ENCODE assay signal across 9 cellular contexts in genomic region chr19:55172318-55172717, GRCh38. TPM values are rescaled to one million over a fixed set of nuclear protein-coding genes. Genes with fewer than 3 reads are reported as not detected.
DNase-seq lines count a peak whose midpoint lies in the region; ATAC-seq, FAIRE-seq and TF ChIP-seq lines count a peak whose summit lies in the region.
"Not testable (repeated sequence)": the region's sequence is repeated elsewhere in the genome, so short reads cannot be mapped to it uniquely, and the experiment has no call there.
"Had no signal": no experiment of that assay in that cellular context is flagged by ENCODE, and none has a peak within 500 bp of the region (broad histone marks: within the 10 kb centered on the region; RNA-seq: fewer than 3 reads in every experiment).

No MANE protein-coding gene starts in this region.

- CTCF ChIA-PET in K562 (lab: Yijun Ruan, JAX; ENCODE audit: low intra/inter-chr PET ratio), result not testable (repeated sequence)

- not testable (repeated sequence) for H3K9me3 ChIP-seq in K562 (replicated peaks; ENCODE audit: control insufficient read depth, insufficient read depth, low read depth, low read length)

- not testable (repeated sequence) for H3K36me3 ChIP-seq in H7 (replicated peaks; ENCODE audit: control insufficient read depth, insufficient read depth, low read length); K562 (ENCODE audit: control insufficient read depth, insufficient read depth, low read length)

- not testable (repeated sequence) for BruUV-seq in K562 (replicated peaks; lab: Mats Ljungman, UMichigan)

- not testable (repeated sequence) for ATAC-seq in K562

- not testable (repeated sequence) for TF ChIP-seq RAD21 in K562 (CRISPR knock-in tag; conservative IDR thresholded peaks at IDR 0.05 in 1 of 2, IDR thresholded peaks at IDR 0.05 in 1 of 2)

- WGBS in K562 (ENCODE audit: insufficient coverage, low coverage, missing lambda C conversion rate), result 82% methylated on average over 5 of the region's 9 CpGs

- peak overlapping the region; percentile 65 for H3K4me3 Mint-ChIP-seq in T-helper 1 cell treated with Interleukin-12 subunit alpha and Interleukin-12 subunit beta and Interleukin-4 antibody, amounts not matched to agents 30 μg/mL and 1 μg/mL, for 36 hours
- H3K4me3 Mint-ChIP-seq in nephron progenitor cell, result peak overlapping the region; percentile 74

- H3K9ac ChIP-seq in K562 (ENCODE audit: insufficient read depth in 1 of 2, low read depth in 2 of 2, low read length in 2 of 2), result not testable (repeated sequence)

- H3K36me3 Mint-ChIP-seq in T-helper 1 cell treated with Interleukin-12 subunit alpha and Interleukin-12 subunit beta and Interleukin-4 antibody, amounts not matched to agents 30 μg/mL and 1 μg/mL, for 36 hours (ENCODE audit: low read depth); nephron progenitor cell (ENCODE audit: low read depth): not testable (repeated sequence)

- not testable (repeated sequence) for H3K9me1 ChIP-seq in K562 (ENCODE audit: control insufficient read depth, insufficient read depth, low read length)

- TF ChIP-seq EP300 in K562 (IDR thresholded peaks at IDR 0.05; ENCODE audit: low read length), result not testable (repeated sequence)

- POLR2A ChIA-PET in K562 (lab: Yijun Ruan, JAX), result not testable (repeated sequence)

- not testable (repeated sequence) for TF ChIP-seq CTCF in K562 (IDR thresholded peaks at IDR 0.05 in 2 of 3, conservative IDR thresholded peaks at IDR 0.05 in 1 of 3; ENCODE audit: insufficient read depth in 2 of 3, low read depth in 1 of 3, low read length in 3 of 3); foreskin fibroblast (IDR thresholded peaks at IDR 0.05; ENCODE audit: low read depth, low read length); nephron progenitor cell (IDR thresholded peaks at IDR 0.05)

- not testable (repeated sequence) for FAIRE-seq in K562 (lab: Jason Lieb, UNC)

- DNase-seq in H7, result peak; percentile 28
- not testable (repeated sequence) for DNase-seq in K562 (ENCODE audit: extremely low read depth in 1 of 4, low spot score in 3 of 4); foreskin fibroblast; nephron progenitor cell

- H3K27ac ChIP-seq in K562 (ENCODE audit: extremely low read depth, low read depth, low read length), result not testable (repeated sequence)

- peaks cover 14% of the 10 kb centered on the region for H3K4me1 Mint-ChIP-seq in T-helper 1 cell treated with Interleukin-12 subunit alpha and Interleukin-12 subunit beta and Interleukin-4 antibody, amounts not matched to agents 30 μg/mL and 1 μg/mL, for 36 hours (ENCODE audit: low read depth)
- peaks cover 11% of the 10 kb centered on the region for H3K4me1 Mint-ChIP-seq in nephron progenitor cell

- not testable (repeated sequence) for H3K4me2 ChIP-seq in K562 (ENCODE audit: insufficient read depth, low read length)

- TF ChIP-seq POLR2A in K562 (conservative IDR thresholded peaks at IDR 0.05), result not testable (repeated sequence)

- not testable (repeated sequence) for H3K9me3 Mint-ChIP-seq in T-helper 1 cell treated with Interleukin-12 subunit alpha and Interleukin-12 subunit beta and Interleukin-4 antibody, amounts not matched to agents 30 μg/mL and 1 μg/mL, for 36 hours
- peaks cover 15% of the 10 kb centered on the region for H3K9me3 Mint-ChIP-seq in nephron progenitor cell

- intact Hi-C loops in K562 (cut with micrococcal nuclease), result not testable (repeated sequence)

- peaks cover 67% of the 10 kb centered on the region for H3K27me3 ChIP-seq in H7 (ENCODE audit: control insufficient read depth, insufficient read depth, low read length)
- H3K27me3 ChIP-seq in K562 (ENCODE audit: control insufficient read depth in 2 of 2, insufficient read depth in 2 of 2, low read length in 2 of 2), result not testable (repeated sequence)

- H3K4me3 ChIP-seq in H7 (ENCODE audit: insufficient read depth, low read depth, low read length); K562: not testable (repeated sequence)
- H3K4me3 ChIP-seq in foreskin fibroblast (ENCODE audit: low read depth in 1 of 2, low read length in 2 of 2), result peak overlapping the region; percentile 56 to 64

- H3K79me2 ChIP-seq in K562 (ENCODE audit: control insufficient read depth, insufficient read depth, low read length), result not testable (repeated sequence)

- in situ Hi-C loops in K562 (cut with MboI), result loop anchor here (25.0 kb wide), 1 partner anchor 965 kb away; the partner anchor contains the start of gene ZNF444

- H2AFZ ChIP-seq in K562 (ENCODE audit: low read depth, low read length), result not testable (repeated sequence)

- not testable (repeated sequence) for H4K20me1 ChIP-seq in K562 (replicated peaks; ENCODE audit: control insufficient read depth, insufficient read depth, low read length)

- peaks cover 24 to 41% of the 10 kb centered on the region in 2 experiments; a peak in 4 of 5 replicates for H3K4me1 ChIP-seq in K562 (replicated peaks in 1 of 2; ENCODE audit: control insufficient read depth in 2 of 2, insufficient read depth in 2 of 2, low read length in 2 of 2)

- H3K27me3 Mint-ChIP-seq in T-helper 1 cell treated with Interleukin-12 subunit alpha and Interleukin-12 subunit beta and Interleukin-4 antibody, amounts not matched to agents 30 μg/mL and 1 μg/mL, for 36 hours (ENCODE audit: low read depth), result peaks cover 76% of the 10 kb centered on the region
- peaks cover 95% of the 10 kb centered on the region for H3K27me3 Mint-ChIP-seq in nephron progenitor cell (ENCODE audit: low read depth, poor library complexity)

- H3K27ac Mint-ChIP-seq in T-helper 1 cell treated with Interleukin-12 subunit alpha and Interleukin-12 subunit beta and Interleukin-4 antibody, amounts not matched to agents 30 μg/mL and 1 μg/mL, for 36 hours; nephron progenitor cell: not testable (repeated sequence)

RNA-seq across cellular contexts. Expression of gene DNAAF3, which starts 5.9 kb away (rescaled TPM):
- 0.15 and 2.2 TPM in 2 replicates for total RNA-seq in H7 (2014; rRNA removed; shearing (Covaris generic))
- 9.1 and 32.2 TPM in 2 replicates for total RNA-seq in K562 (2011; cell fraction: chromatin; rRNA removed; ENCODE audit: low replicate concordance)
- total RNA-seq in K562 (2011; cell fraction: nucleolus; rRNA removed), result 17.6 and 19.3 TPM in 2 replicates
- total RNA-seq in K562 (2011; cell fraction: nucleoplasm; rRNA removed), result 17.8 and 22.7 TPM in 2 replicates
- total RNA-seq in K562 (2014; rRNA removed), result 49.8 and 66.8 TPM in 2 replicates
- 19.7 and 21.6 TPM in 2 replicates for total RNA-seq in K562 (2014; rRNA removed; fragmentation: Illumina TruSeq; extraction: Trizol)
- 27.6 and 28.5 TPM in 2 replicates for total RNA-seq in K562 (2015; rRNA removed; fragmentation: Illumina TruSeq; extraction: Trizol)
- 43.0 and 44.3 TPM in 2 replicates for total RNA-seq in K562 (2021)
- polyA plus RNA-seq in K562 (2011; rRNA removed), result 29.3 and 46.8 TPM in 2 replicates
- 84.8 and 128 TPM in 2 replicates for polyA plus RNA-seq in K562 (2011; cell fraction: cytosol; rRNA removed)
- polyA plus RNA-seq in K562 (2011; cell fraction: nucleus; rRNA removed), result 48.2 and 66.5 TPM in 2 replicates
- 41.3 and 45.3 TPM in 2 replicates for polyA plus RNA-seq in K562 (2012)
- polyA plus RNA-seq in K562 (2014; fragmentation: Illumina TruSeq; extraction: Trizol), result 61.5 and 67.6 TPM in 2 replicates
- polyA plus RNA-seq in K562 (2014; fragmentation: Nextera tagmentation; extraction: Ambion mirVana), result 10 to 100 TPM; 29.7 to 54.4 TPM
- 50.2 and 65.0 TPM in 2 replicates for polyA plus RNA-seq in K562 (2014; rRNA removed)
- 7.2 and 9.1 TPM in 2 replicates for polyA minus RNA-seq in K562 (2011; rRNA and poly(A)+ RNA removed)
- 18.7 and 19.0 TPM in 2 replicates for polyA minus RNA-seq in K562 (2011; cell fraction: cytosol; rRNA and poly(A)+ RNA removed)
- 7.1 and 10.8 TPM in 2 replicates for polyA minus RNA-seq in K562 (2011; cell fraction: nucleus; rRNA and poly(A)+ RNA removed)
- total RNA-seq: GM12878, psoas muscle had no signal
- polyA plus RNA-seq: GM12878 had no signal

RNA-seq across cellular contexts. Expression of gene SYT5, which starts 7.8 kb away (rescaled TPM):
- total RNA-seq in H7 (2014; rRNA removed; shearing (Covaris generic)), result 0.26 and 0.31 TPM in 2 replicates
- 8.2 and 12.8 TPM in 2 replicates for total RNA-seq in K562 (2011; cell fraction: chromatin; rRNA removed; ENCODE audit: low replicate concordance)
- 5.1 and 5.5 TPM in 2 replicates for total RNA-seq in K562 (2011; cell fraction: nucleolus; rRNA removed)
- total RNA-seq in K562 (2011; cell fraction: nucleoplasm; rRNA removed), result 8.5 and 9.7 TPM in 2 replicates
- total RNA-seq in K562 (2014; rRNA removed) (9.9 and 15.7 TPM in 2 replicates), K562 (2014; rRNA removed; fragmentation: Illumina TruSeq; extraction: Trizol) (8.8 and 9.8 TPM in 2 replicates), K562 (2015; rRNA removed; fragmentation: Illumina TruSeq; extraction: Trizol) (6.6 and 7.2 TPM in 2 replicates), K562 (2021) (19.9 and 20.9 TPM in 2 replicates)
- polyA plus RNA-seq in K562 (2011; rRNA removed) (3.9 and 5.0 TPM in 2 replicates), K562 (2014; fragmentation: Illumina TruSeq; extraction: Trizol) (18.0 and 19.4 TPM in 2 replicates), K562 (2014; fragmentation: Nextera tagmentation; extraction: Ambion mirVana) (1 to 10 TPM; 1.3 to 2.1 TPM), K562 (2014; rRNA removed) (14.2 and 15.2 TPM in 2 replicates)
- 4.3 and 6.8 TPM in 2 replicates for polyA plus RNA-seq in K562 (2011; cell fraction: cytosol; rRNA removed)
- polyA plus RNA-seq in K562 (2011; cell fraction: nucleus; rRNA removed), result 5.3 and 5.7 TPM in 2 replicates
- 15.2 and 38.7 TPM in 2 replicates for polyA plus RNA-seq in K562 (2012)
- polyA minus RNA-seq in K562 (2011; rRNA and poly(A)+ RNA removed), result 2.4 and 5.1 TPM in 2 replicates
- 8.4 and 13.2 TPM in 2 replicates for polyA minus RNA-seq in K562 (2011; cell fraction: cytosol; rRNA and poly(A)+ RNA removed)
- polyA minus RNA-seq in K562 (2011; cell fraction: nucleus; rRNA and poly(A)+ RNA removed), result 3.1 and 3.4 TPM in 2 replicates
- total RNA-seq: dermis blood vessel endothelial cell, esophagus mucosa, GM12878, psoas muscle had no signal

RNA-seq across cellular contexts. Expression of gene TNNI3, which starts 14.8 kb away (rescaled TPM):
- total RNA-seq in H7 (2014; rRNA removed; shearing (Covaris generic)), result 6.5 and 11.6 TPM in 2 replicates
- total RNA-seq in K562 (2011; cell fraction: chromatin; rRNA removed; ENCODE audit: low replicate concordance), result 25.9 and 44.0 TPM in 2 replicates
- total RNA-seq in K562 (2011; cell fraction: nucleolus; rRNA removed), result 23.2 and 24.3 TPM in 2 replicates
- total RNA-seq in K562 (2011; cell fraction: nucleoplasm; rRNA removed), result 27.0 and 36.9 TPM in 2 replicates
- total RNA-seq in K562 (2014; rRNA removed) (107 and 125 TPM in 2 replicates), K562 (2014; rRNA removed; fragmentation: Illumina TruSeq; extraction: Trizol) (22.0 and 26.5 TPM in 2 replicates), K562 (2015; rRNA removed; fragmentation: Illumina TruSeq; extraction: Trizol) (74.2 and 76.5 TPM in 2 replicates), K562 (2021) (53.7 and 63.3 TPM in 2 replicates)
- polyA plus RNA-seq in K562 (2011; rRNA removed) (28.1 and 33.8 TPM in 2 replicates), K562 (2014; fragmentation: Illumina TruSeq; extraction: Trizol) (42.0 and 55.7 TPM in 2 replicates), K562 (2014; fragmentation: Nextera tagmentation; extraction: Ambion mirVana) (10 to 100 TPM in 1 of 2 experiments, 1 to 10 TPM in 1; 4.7 to 17.2 TPM), K562 (2014; rRNA removed) (143 and 158 TPM in 2 replicates)
- polyA plus RNA-seq in K562 (2011; cell fraction: cytosol; rRNA removed), result 41.8 and 52.3 TPM in 2 replicates
- 61.1 and 64.7 TPM in 2 replicates for polyA plus RNA-seq in K562 (2011; cell fraction: nucleus; rRNA removed)
- 58.4 and 68.8 TPM in 2 replicates for polyA plus RNA-seq in K562 (2012)
- 6.4 and 7.0 TPM in 2 replicates for polyA minus RNA-seq in K562 (2011; rRNA and poly(A)+ RNA removed)
- 7.1 and 13.3 TPM in 2 replicates for polyA minus RNA-seq in K562 (2011; cell fraction: cytosol; rRNA and poly(A)+ RNA removed)
- polyA minus RNA-seq in K562 (2011; cell fraction: nucleus; rRNA and poly(A)+ RNA removed), result 10.6 and 16.3 TPM in 2 replicates
- total RNA-seq: dermis blood vessel endothelial cell, esophagus mucosa, GM12878 had no signal
- polyA plus RNA-seq: GM12878 had no signal

RNA-seq across cellular contexts. Expression of gene TNNT1, which starts 23.3 kb away (rescaled TPM):
- total RNA-seq in H7 (2014; rRNA removed; shearing (Covaris generic)), result 33.8 and 44.8 TPM in 2 replicates
- total RNA-seq in K562 (2011; cell fraction: chromatin; rRNA removed; ENCODE audit: low replicate concordance), result 33.1 and 49.0 TPM in 2 replicates
- total RNA-seq in K562 (2011; cell fraction: nucleolus; rRNA removed), result 39.5 and 44.5 TPM in 2 replicates
- total RNA-seq in K562 (2011; cell fraction: nucleoplasm; rRNA removed), result 49.1 and 49.5 TPM in 2 replicates
- total RNA-seq in K562 (2014; rRNA removed) (366 and 390 TPM in 2 replicates), K562 (2014; rRNA removed; fragmentation: Illumina TruSeq; extraction: Trizol) (114 and 159 TPM in 2 replicates), K562 (2015; rRNA removed; fragmentation: Illumina TruSeq; extraction: Trizol) (244 and 252 TPM in 2 replicates), K562 (2021) (207 and 227 TPM in 2 replicates)
- polyA plus RNA-seq in K562 (2011; rRNA removed) (177 and 189 TPM in 2 replicates), K562 (2014; fragmentation: Illumina TruSeq; extraction: Trizol) (224 and 227 TPM in 2 replicates), K562 (2014; fragmentation: Nextera tagmentation; extraction: Ambion mirVana) (10 to 100 TPM; 31.8 to 43.6 TPM), K562 (2014; rRNA removed) (324 and 325 TPM in 2 replicates)
- 173 and 189 TPM in 2 replicates for polyA plus RNA-seq in K562 (2011; cell fraction: cytosol; rRNA removed)
- 99.4 and 117 TPM in 2 replicates for polyA plus RNA-seq in K562 (2011; cell fraction: nucleus; rRNA removed)
- 276 and 308 TPM in 2 replicates for polyA plus RNA-seq in K562 (2012)
- 86.4 and 93.6 TPM in 2 replicates for polyA minus RNA-seq in K562 (2011; rRNA and poly(A)+ RNA removed)
- 45.8 and 53.1 TPM in 2 replicates for polyA minus RNA-seq in K562 (2011; cell fraction: cytosol; rRNA and poly(A)+ RNA removed)
- 24.5 and 35.7 TPM in 2 replicates for polyA minus RNA-seq in K562 (2011; cell fraction: nucleus; rRNA and poly(A)+ RNA removed)

RNA-seq across cellular contexts. Expression of gene PTPRH, which starts 37.0 kb away (rescaled TPM):
- total RNA-seq in H7 (2014; rRNA removed; shearing (Covaris generic)), result 0.41 and 2.3 TPM in 2 replicates
- total RNA-seq in K562 (2011; cell fraction: chromatin; rRNA removed; ENCODE audit: low replicate concordance), result 57.9 and 171 TPM in 2 replicates
- 67.1 and 78.4 TPM in 2 replicates for total RNA-seq in K562 (2011; cell fraction: nucleolus; rRNA removed)
- total RNA-seq in K562 (2011; cell fraction: nucleoplasm; rRNA removed), result 53.0 and 59.6 TPM in 2 replicates
- total RNA-seq in K562 (2014; rRNA removed) (24.0 and 36.5 TPM in 2 replicates), K562 (2014; rRNA removed; fragmentation: Illumina TruSeq; extraction: Trizol) (14.7 and 17.6 TPM in 2 replicates), K562 (2015; rRNA removed; fragmentation: Illumina TruSeq; extraction: Trizol) (18.6 and 19.0 TPM in 2 replicates), K562 (2021) (25.5 and 26.4 TPM in 2 replicates)
- polyA plus RNA-seq in K562 (2011; rRNA removed) (33.6 and 34.3 TPM in 2 replicates), K562 (2014; fragmentation: Illumina TruSeq; extraction: Trizol) (31.2 and 33.2 TPM in 2 replicates), K562 (2014; fragmentation: Nextera tagmentation; extraction: Ambion mirVana) (1 to 10 TPM in 1 of 2 experiments, under 1 TPM in 1; 0.87 to 2.9 TPM), K562 (2014; rRNA removed) (22.7 and 22.8 TPM in 2 replicates)
- polyA plus RNA-seq in K562 (2011; cell fraction: cytosol; rRNA removed), result 31.6 and 38.9 TPM in 2 replicates
- 66.1 and 111 TPM in 2 replicates for polyA plus RNA-seq in K562 (2011; cell fraction: nucleus; rRNA removed)
- 19.2 and 61.5 TPM in 2 replicates for polyA plus RNA-seq in K562 (2012)
- polyA minus RNA-seq in K562 (2011; rRNA and poly(A)+ RNA removed), result 34.7 and 44.2 TPM in 2 replicates
- polyA minus RNA-seq in K562 (2011; cell fraction: cytosol; rRNA and poly(A)+ RNA removed), result 15.8 and 20.3 TPM in 2 replicates
- polyA minus RNA-seq in K562 (2011; cell fraction: nucleus; rRNA and poly(A)+ RNA removed), result 46.6 and 47.5 TPM in 2 replicates
- polyA plus RNA-seq: GM12878 had no signal
